1 cellular context compared by ENCODE assay signal in the genomic region with DNA sequence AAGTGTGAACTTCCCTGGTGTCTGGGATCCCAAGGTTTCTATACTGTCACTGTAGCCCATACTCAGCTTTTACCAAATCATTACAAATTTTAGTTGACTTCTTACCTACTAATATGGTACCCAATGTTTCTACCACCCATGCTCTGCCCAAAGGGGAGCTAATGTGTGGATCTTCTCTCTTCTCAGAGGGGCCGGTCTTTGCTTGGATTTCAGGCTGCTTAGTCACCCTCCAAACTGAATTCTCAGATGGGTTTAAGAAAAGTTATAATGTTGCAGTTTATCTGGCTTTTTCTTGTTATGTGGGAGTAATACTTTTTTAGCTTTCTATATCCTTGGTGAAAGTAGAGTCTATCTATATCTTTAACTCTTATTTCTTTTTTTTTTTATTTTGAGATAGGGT.
TF ChIP-seq lines count a peak whose summit lies in the region.

No MANE protein-coding gene starts in this region.

TF ChIP-seq in GM23338, 12 proteins besides CTCF, POLR2A, EP300 and RAD21 (continued from another document):
- TF ChIP-seq ETS1 (IDR thresholded peaks at IDR 0.05) (no peak), JUNB (IDR thresholded peaks at IDR 0.05; ENCODE audit: unreplicated experiment) (no peak), REST (IDR thresholded peaks at IDR 0.05; ENCODE audit: unreplicated experiment) (no peak), STAT1 (IDR thresholded peaks at IDR 0.05; ENCODE audit: unreplicated experiment) (no peak), EZH2phosphoT487 (IDR thresholded peaks at IDR 0.05; ENCODE audit: unreplicated experiment) (no peak), NANOG (IDR thresholded peaks at IDR 0.05; ENCODE audit: borderline replicate concordance) (no peak), POLR2AphosphoS5 (IDR thresholded peaks at IDR 0.05; ENCODE audit: low read depth) (no peak), ZNF331 (CRISPR knock-in tag; IDR thresholded peaks at IDR 0.05; ENCODE audit: low read depth) (no peak)
